21 cellular contexts compared by ENCODE assay signal in genomic region chr2:52501715-52502475, GRCh38.
"Had no signal": no experiment of that assay in that cellular context is flagged by ENCODE, and none has a peak within 500 bp of the region (broad histone marks: within the 10 kb centered on the region; RNA-seq: fewer than 3 reads in every experiment).

No MANE protein-coding gene starts in this region.

- H3K4me1 Mint-ChIP-seq: activated CD4-positive, alpha-beta T cell treated with anti-CD3 and anti-CD28 coated beads, Interleukin-2, amount 10 ng/mL, durations not matched to agents 7 days and 5 days had no signal

- H3K36me3 ChIP-seq: SJCRH30 had no signal

- H3K9ac ChIP-seq: SK-N-SH had no signal

- DNase-seq: activated CD4-positive, alpha-beta memory T cell treated with anti-CD3 and anti-CD28 coated beads for 36 hours; activated CD4-positive, alpha-beta T cell treated with anti-CD3 and anti-CD28 coated beads, Interleukin-2, amount 10 ng/mL, durations not matched to agents 7 days and 5 days; activated CD4-positive, CD25-positive, alpha-beta regulatory T cell; activated CD8-positive, alpha-beta memory T cell treated with anti-CD3 and anti-CD28 coated beads for 24 hours; activated effector memory CD4-positive, alpha-beta T cell treated with anti-CD3 and anti-CD28 coated beads, Interleukin-2, amount 50 U/mL, for 16 hours; activated naive CD4-positive, alpha-beta T cell treated with anti-CD3 and anti-CD28 coated beads for 36 hours; activated T-cell treated with anti-CD3 and anti-CD28 coated beads, Interleukin-2, amount 50 U/mL, for 4 hours; caudate nucleus; MM.1S; NCI-H1417; NCI-H2029; NCI-H2107; NCI-H2171 treated with DMSO at 0.1 percent for 48 hours; NCI-H226; NCI-H526; NCI-H774; SJCRH30; SK-N-SH; T-helper 1 cell had no signal

- H3K36me3 Mint-ChIP-seq: activated CD4-positive, alpha-beta memory T cell treated with anti-CD3 and anti-CD28 coated beads for 36 hours; activated naive CD8-positive, alpha-beta T cell had no signal

- H3K27ac Mint-ChIP-seq: activated CD4-positive, alpha-beta memory T cell treated with anti-CD3 and anti-CD28 coated beads for 36 hours; activated CD4-positive, alpha-beta T cell treated with anti-CD3 and anti-CD28 coated beads, Interleukin-2, amount 10 ng/mL, durations not matched to agents 7 days and 5 days; activated naive CD4-positive, alpha-beta T cell treated with anti-CD3 and anti-CD28 coated beads for 36 hours; activated naive CD8-positive, alpha-beta T cell had no signal

- H3K9me3 ChIP-seq: SJCRH30, SK-N-SH had no signal

- H3K27me3 ChIP-seq: SJCRH30 had no signal

- ATAC-seq: activated T-cell treated with anti-CD3 and anti-CD28 coated beads, Interleukin-2, amount 50 U/mL, for 4 hours had no signal

- H3K9me3 Mint-ChIP-seq: activated T-cell treated with anti-CD3 and anti-CD28 coated beads, Interleukin-2, amount 50 U/mL, for 4 hours had no signal

- H3K4me3 ChIP-seq: SJCRH30 had no signal

- H3K27ac ChIP-seq: SJCRH30, VCaP had no signal

- H3K4me3 Mint-ChIP-seq: activated CD4-positive, alpha-beta memory T cell treated with anti-CD3 and anti-CD28 coated beads for 36 hours; activated CD4-positive, alpha-beta T cell treated with anti-CD3 and anti-CD28 coated beads, Interleukin-2, amount 10 ng/mL, durations not matched to agents 7 days and 5 days; activated naive CD4-positive, alpha-beta T cell treated with anti-CD3 and anti-CD28 coated beads for 36 hours; activated naive CD8-positive, alpha-beta T cell; activated T-cell treated with anti-CD3 and anti-CD28 coated beads, Interleukin-2, amount 50 U/mL, for 4 hours had no signal

- H3K27me3 Mint-ChIP-seq: activated CD4-positive, alpha-beta memory T cell treated with anti-CD3 and anti-CD28 coated beads for 36 hours; activated CD4-positive, alpha-beta T cell treated with anti-CD3 and anti-CD28 coated beads, Interleukin-2, amount 10 ng/mL, durations not matched to agents 7 days and 5 days; activated naive CD8-positive, alpha-beta T cell had no signal

- H3K4me2 ChIP-seq: SK-N-SH had no signal
